12 cellular contexts compared by ENCODE assay signal in genomic region chr2:74767618-74768017, GRCh38.
"Had no signal": no experiment of that assay in that cellular context is flagged by ENCODE, and none has a peak within 500 bp of the region (broad histone marks: within the 10 kb centered on the region; RNA-seq: fewer than 3 reads in every experiment).

No MANE protein-coding gene starts in this region.

- H3K4me3 ChIP-seq: dorsolateral prefrontal cortex, left ventricle myocardium inferior, neural progenitor cell, upper lobe of left lung had no signal

- H3K9ac ChIP-seq: neural progenitor cell had no signal

- DNase-seq: activated B cell treated with CpG ODN at 0.5 μM for 24 hours; activated CD4-positive, alpha-beta T cell treated with anti-CD3 and anti-CD28 coated beads, Interleukin-2, amount 50 U/mL, for 1 hour; activated effector memory CD4-positive, alpha-beta T cell treated with Interleukin-2 at 50 U/mL for 16 hours; amniotic stem cell; dorsolateral prefrontal cortex; left ventricle myocardium inferior; T-helper 17 cell; upper lobe of left lung had no signal

- H3K27me3 ChIP-seq: dorsolateral prefrontal cortex, neural progenitor cell, upper lobe of left lung had no signal

- H2AFZ ChIP-seq: neural progenitor cell had no signal

- ATAC-seq: activated naive CD4-positive, alpha-beta T cell treated with anti-CD3 and anti-CD28 coated beads, Interleukin-2, amount 50 U/mL, for 72 hours; esophagus mucosa; stimulated activated effector memory CD8-positive, alpha-beta T cell treated with anti-CD3 and anti-CD28 coated beads, Interleukin-12 subunit alpha, Interleukin-12 subunit beta, amount 100 ng/mL, for 72 hours; T-helper 17 cell had no signal

- H3K9me3 ChIP-seq: left ventricle myocardium inferior, upper lobe of left lung had no signal

- H3K36me3 ChIP-seq: left ventricle myocardium inferior, neural progenitor cell, upper lobe of left lung had no signal

- H3K27ac ChIP-seq: neural progenitor cell, upper lobe of left lung had no signal

- H3K4me2 ChIP-seq: neural progenitor cell had no signal
